Comparison of ENCODE assay signal across 22 cellular contexts in genomic region chr2:42788882-42789281, GRCh38. TPM values are rescaled to one million over a fixed set of nuclear protein-coding genes. Genes with fewer than 3 reads are reported as not detected.
"Had no signal": no experiment of that assay in that cellular context is flagged by ENCODE, and none has a peak within 500 bp of the region (broad histone marks: within the 10 kb centered on the region; RNA-seq: fewer than 3 reads in every experiment).

No MANE protein-coding gene starts in this region.

- H3K27ac ChIP-seq: body of pancreas, cardiac muscle cell, heart right ventricle, left lung, parathyroid adenoma, WERI-Rb-1 had no signal

- H2AFZ ChIP-seq: parathyroid adenoma had no signal

- H3K4me3 ChIP-seq: body of pancreas, cardiac muscle cell, heart right ventricle, left lung, stomach had no signal

- DNase-seq: activated CD4-positive, alpha-beta T cell treated with anti-CD3 and anti-CD28 coated beads for 1 hour; activated CD4-positive, alpha-beta T cell treated with anti-CD3 and anti-CD28 coated beads, Interleukin-2, amount 50 U/mL, for 1 hour; activated gamma-delta T cell; activated naive CD4-positive, alpha-beta T cell treated with anti-CD3 and anti-CD28 coated beads, Interleukin-2, amount 50 U/mL, for 16 hours; activated naive CD8-positive, alpha-beta T cell treated with anti-CD3 and anti-CD28 coated beads, Interleukin-2, amount 50 U/mL, for 24 hours; activated T-cell treated with anti-CD3 and anti-CD28 coated beads for 4 hours; anterior cingulate cortex; cortex of kidney; heart right ventricle; left lung; naive thymus-derived CD8-positive, alpha-beta T cell; small intestine; stimulated activated CD4-positive, alpha-beta T cell treated with anti-CD3 and anti-CD28 coated beads, Interleukin-2, amount 100 ng/mL, for 24 hours; stomach; T-cell; WERI-Rb-1 had no signal

- H3K4me1 ChIP-seq: parathyroid adenoma had no signal

- H3K27me3 ChIP-seq: body of pancreas had no signal

- H3K36me3 ChIP-seq: cardiac muscle cell, left lung, stomach, WERI-Rb-1 had no signal

- H3K9me3 ChIP-seq: body of pancreas, heart right ventricle, left lung, stomach had no signal

- H3K9ac ChIP-seq: parathyroid adenoma had no signal

RNA-seq across cellular contexts. Expression of gene HAAO, which starts 3.5 kb away (rescaled TPM):
- total RNA-seq: lung microvascular endothelial cell had no signal

RNA-seq across cellular contexts. Expression of gene OXER1, which starts 24.9 kb away (rescaled TPM):
- total RNA-seq: activated CD8-positive, alpha-beta memory T cell treated with anti-CD3 and anti-CD28 coated beads for 36 hours; epithelial cell of proximal tubule; lung microvascular endothelial cell had no signal
